Comparison of ENCODE assay signal across 8 cellular contexts in the genomic region with DNA sequence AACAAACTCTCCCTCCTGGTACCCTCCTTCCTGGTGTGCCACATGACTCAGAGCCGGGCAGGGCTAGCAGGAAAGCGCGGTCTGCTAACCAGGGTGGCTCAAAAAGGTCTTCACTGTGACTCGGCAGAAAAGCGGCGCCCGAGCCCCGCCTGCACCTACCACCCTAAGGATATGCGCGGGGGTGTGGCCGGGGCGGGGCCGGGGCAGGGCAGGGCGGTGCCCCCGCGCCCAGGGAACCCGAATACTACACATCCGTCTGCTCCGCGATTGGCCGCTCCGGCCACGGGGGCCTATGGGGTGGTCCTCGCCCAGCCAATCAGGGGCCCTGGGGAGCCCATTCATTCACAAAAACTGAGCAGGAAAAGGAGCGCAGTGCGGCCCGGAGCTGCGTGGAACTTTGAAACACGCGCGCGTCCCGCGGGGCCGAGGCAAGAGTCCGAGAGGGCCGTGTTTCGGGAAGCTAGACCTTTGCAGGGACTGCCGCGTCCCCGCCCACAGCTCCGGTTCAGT. TPM values are rescaled to one million over a fixed set of nuclear protein-coding genes. Genes with fewer than 3 reads are reported as not detected.
A peak's percentile ranks its signal among the peaks of the same experiment; 100 is the strongest.
DNase-seq lines count a peak whose midpoint lies in the region; ATAC-seq and TF ChIP-seq lines count a peak whose summit lies in the region.

No MANE protein-coding gene starts in this region.

- peak; percentile 51 for TF ChIP-seq POLR2A in esophagus muscularis mucosa (IDR thresholded peaks at IDR 0.05; ENCODE audit: low read depth)

- DNase-seq in DMS153 treated with DMSO at 0.1 percent for 48 hours (lab: John Stamatoyannopoulos, UW; ENCODE audit: unreplicated experiment) = peak; percentile 88
- DNase-seq in HuH-7.5 (ENCODE audit: low spot score) = peak; percentile 97
- peak; percentile 97 for DNase-seq in OCI-LY7 (ENCODE audit: low spot score)
- peak; percentile 90 for DNase-seq in activated T-cell treated with anti-CD3 and anti-CD28 coated beads for 4 hours
- peak; percentile 97 for DNase-seq in esophagus muscularis mucosa (ENCODE audit: extremely low spot score)
- peak; percentile 75 to 77 for DNase-seq in stimulated activated CD8-positive, alpha-beta memory T cell treated with anti-CD3 and anti-CD28 coated beads, Interleukin-7, amount 100 ng/mL, for 1 hour (ENCODE audit: low read depth in 2 of 2)

- H3K9me3 ChIP-seq in OCI-LY7 (ENCODE audit: low read length) (no peaks in the 10 kb centered on the region), esophagus muscularis mucosa (no peaks in the 10 kb centered on the region), muscle layer of duodenum (ENCODE audit: control insufficient read depth in 1 of 2, low read length in 2 of 2) (no peaks in the 10 kb centered on the region)

- H3K4me2 ChIP-seq in OCI-LY7 (ENCODE audit: low read length) = peak overlapping the region; percentile 82

- no peak for TF ChIP-seq CTCF in OCI-LY7 (conservative IDR thresholded peaks at IDR 0.05; ENCODE audit: low read length)
- TF ChIP-seq CTCF in esophagus muscularis mucosa (IDR thresholded peaks at IDR 0.05) = no peak

- peaks cover 21% of the 10 kb centered on the region; the same call in 1 of the 2 replicates for H3K79me2 ChIP-seq in OCI-LY7 (ENCODE audit: insufficient read depth, low read depth, low read length)

- H3K27me3 ChIP-seq in esophagus muscularis mucosa (no peaks in the 10 kb centered on the region), muscle layer of duodenum (ENCODE audit: low read depth, low read length) (no peaks in the 10 kb centered on the region)

- ATAC-seq in GM21529 (IDR thresholded peaks at IDR 0.05; ENCODE audit: unreplicated experiment) = peak; percentile 87

- H3K4me3 ChIP-seq in OCI-LY7 (ENCODE audit: low read depth, low read length, poor library complexity, severe bottlenecking) (peak overlapping the region; percentile 91), esophagus muscularis mucosa (peak overlapping the region; percentile 65 to 86 (median 78)), muscle layer of duodenum (ENCODE audit: low read depth in 1 of 2, low read length in 2 of 2) (peak overlapping the region; percentile 60 to 81)

- no peak for TF ChIP-seq EP300 in esophagus muscularis mucosa (IDR thresholded peaks at IDR 0.05)

- peak overlapping the region; percentile 27; the same call in 1 of the 2 replicates for H2AFZ ChIP-seq in OCI-LY7 (ENCODE audit: low read length)

- CTCF ChIA-PET in OCI-LY7 (lab: Charles Lee; ENCODE audit: unreplicated experiment) = interaction anchor here (0.5 kb wide), 1 partner anchor 16 kb away, joined by 3 read pairs; no protein-coding TSS in a partner anchor

- no peaks in the 10 kb centered on the region for H3K9me2 ChIP-seq in OCI-LY7 (ENCODE audit: insufficient read depth, low read length)

- under 1% methylated on average over 18 of the region's 42 CpGs for WGBS in esophagus muscularis mucosa

- no TSS peak for BruUV-seq in OCI-LY7 (replicated peaks; lab: Mats Ljungman, UMichigan)

- intact Hi-C loops in OCI-LY7 (cut with micrococcal nuclease; ENCODE audit: unreplicated experiment) = loop anchor here (1.0 to 10.0 kb wide), 6 partner anchors 41 to 1271 kb away; a partner anchor contains a TSS
- intact Hi-C loops in esophagus muscularis mucosa (cut with DNase I) = no loop called here

- H3K27ac ChIP-seq in OCI-LY7 (ENCODE audit: low read depth, low read length, poor library complexity, severe bottlenecking) (peak overlapping the region; percentile 83), esophagus muscularis mucosa (replicated peaks in 1 of 4) (peak overlapping the region in 3 of 4 donors; percentile 36 to 76 (median 61)), muscle layer of duodenum (ENCODE audit: low read length) (peak overlapping the region; percentile 23)

- POLR2A ChIA-PET in OCI-LY7 (lab: Charles Lee) = interaction anchor here (0.5 to 1.1 kb wide), 6 partner anchors 10 to 876 kb away, joined by 3 to 6 read pairs (median 3); no protein-coding TSS in a partner anchor

- H3K4me1 ChIP-seq in OCI-LY7 (ENCODE audit: insufficient read depth, low read length, poor library complexity, severe bottlenecking) = peaks cover 23% of the 10 kb centered on the region
- peaks cover 17 to 34% (median 30%) of the 10 kb centered on the region in 4 donors for H3K4me1 ChIP-seq in esophagus muscularis mucosa
- H3K4me1 ChIP-seq in muscle layer of duodenum (ENCODE audit: control insufficient read depth in 1 of 2, insufficient read depth in 2 of 2, low read length in 2 of 2) = peaks cover 0 to 25% of the 10 kb centered on the region in 2 donors

- peaks cover 47% of the 10 kb centered on the region for H3K36me3 ChIP-seq in OCI-LY7 (ENCODE audit: insufficient read depth, low read length)
- no peaks in the 10 kb centered on the region for H3K36me3 ChIP-seq in esophagus muscularis mucosa
- H3K36me3 ChIP-seq in muscle layer of duodenum (ENCODE audit: control insufficient read depth in 1 of 2, insufficient read depth in 2 of 2, low read length in 2 of 2) = no peaks in the 10 kb centered on the region

- peaks cover 20% of the 10 kb centered on the region for H4K20me1 ChIP-seq in OCI-LY7 (ENCODE audit: insufficient read depth, low read length)

RNA-seq across cellular contexts. Expression of a gene that starts 1.7 kb away (rescaled TPM):
- 57.5 and 65.6 TPM in 2 replicates for total RNA-seq in OCI-LY7 (2014; rRNA removed; shearing (Covaris generic))
- 67.5 and 70.0 TPM in 2 replicates for total RNA-seq in OCI-LY7 (2022)
- 1 to 10 TPM in 3 of 4 donors, under 1 TPM in 1; 0.83 to 6.0 (median 1.9) TPM for total RNA-seq in esophagus muscularis mucosa

Comparison
In these comparisons a context has a peak if more than half of its experiments do, and no peak if none do; other contexts are left out.
1. Peak in every context shown above with its lines: DNase-seq, ATAC-seq, H3K4me3 ChIP-seq and H3K27ac ChIP-seq.
2. H3K27ac ChIP-seq: peak in every context shown above with its lines; median percentile 83 in OCI-LY7; 61 in esophagus muscularis mucosa; 23 in muscle layer of duodenum.
3. RNA of a gene that starts 1.7 kb away (total RNA-seq): 57.5 to 70.0 TPM in OCI-LY7; 0.83 to 6.0 TPM in esophagus muscularis mucosa; every median in the first group is over 4 times any median in the second.